In the genomic region with DNA sequence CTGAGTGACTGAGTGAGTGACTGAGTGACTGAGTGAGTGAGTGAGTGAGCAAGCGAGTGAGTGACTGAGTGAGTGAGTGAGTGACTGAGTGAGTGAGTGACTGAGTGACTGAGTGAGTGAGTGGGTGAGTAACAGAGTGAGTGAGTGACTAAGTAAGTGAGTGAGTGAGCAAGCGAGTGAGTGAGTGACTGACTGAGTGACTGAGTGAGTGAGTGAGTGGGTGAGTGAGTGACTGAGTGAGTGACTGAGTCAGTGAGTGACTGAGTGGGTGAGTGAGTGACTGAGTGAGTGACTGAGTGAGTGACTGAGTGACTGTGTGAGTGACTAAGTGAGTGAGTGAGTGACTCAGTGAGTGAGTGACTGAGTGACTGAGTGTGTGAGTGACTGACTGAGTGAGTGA, we compare ENCODE assay signal across 11 cellular contexts. TPM values are rescaled to one million over a fixed set of nuclear protein-coding genes. Genes with fewer than 3 reads are reported as not detected.
DNase-seq lines count a peak whose midpoint lies in the region; ATAC-seq, FAIRE-seq and TF ChIP-seq lines count a peak whose summit lies in the region.
"Not testable (repeated sequence)": the region's sequence is repeated elsewhere in the genome, so short reads cannot be mapped to it uniquely, and the experiment has no call there.
"Had no signal": no experiment of that assay in that cellular context is flagged by ENCODE, and none has a peak within 500 bp of the region (broad histone marks: within the 10 kb centered on the region; RNA-seq: fewer than 3 reads in every experiment).

No MANE protein-coding gene starts in this region.

- TF ChIP-seq CTCF in GM12878 (IDR thresholded peaks at IDR 0.05 in 2 of 3, conservative IDR thresholded peaks at IDR 0.05 in 1 of 3; ENCODE audit: control insufficient read depth in 2 of 3, extremely low read depth in 1 of 3, insufficient read depth in 1 of 3, low read depth in 3 of 3, low read length in 3 of 3); endothelial cell (IDR thresholded peaks at IDR 0.05; ENCODE audit: unreplicated experiment): not testable (repeated sequence)

- not testable (repeated sequence) for H3K36me3 ChIP-seq in CD4-positive, CD25-positive, alpha-beta regulatory T cell (ENCODE audit: control insufficient read depth, insufficient read depth, low read length); GM12878 (ENCODE audit: control insufficient read depth in 2 of 2, insufficient read depth in 2 of 2, low read length in 1 of 2)

- not testable (repeated sequence) for TF ChIP-seq POLR2A in GM12878 (IDR thresholded peaks at IDR 0.05; ENCODE audit: low read depth, low read length)

- not testable (repeated sequence) for TF ChIP-seq EP300 in GM12878 (IDR thresholded peaks at IDR 0.05; ENCODE audit: borderline replicate concordance in 1 of 2, control insufficient read depth in 1 of 2, low read depth in 2 of 2, low read length in 2 of 2)

- intact Hi-C loops in activated CD4-positive, alpha-beta T cell treated with anti-CD3 and anti-CD28 coated beads for 36 hours (cut with DNase I, micrococcal nuclease); GM12878 (cut with micrococcal nuclease; ENCODE audit: unreplicated experiment): not testable (repeated sequence)

- peak overlapping the region in 3 of 4 donors; percentile 29 to 74 (median 47) for H3K4me3 Mint-ChIP-seq in CD4-positive, CD25-positive, alpha-beta regulatory T cell
- not testable (repeated sequence) for H3K4me3 Mint-ChIP-seq in activated CD4-positive, alpha-beta T cell treated with anti-CD3 and anti-CD28 coated beads for 36 hours; activated T-cell treated with anti-CD3 and anti-CD28 coated beads, Interleukin-2, amount 50 U/mL, for 24 hours; activated naive CD4-positive, alpha-beta T cell treated with anti-CD3 and anti-CD28 coated beads, Interleukin-2, amount 10 ng/mL, durations not matched to agents 7 days and 5 days
- peak overlapping the region; percentile 24 for H3K4me3 Mint-ChIP-seq in endothelial cell (ENCODE audit: unreplicated experiment)

- H3K9me3 ChIP-seq in CD4-positive, CD25-positive, alpha-beta regulatory T cell (ENCODE audit: control insufficient read depth in 2 of 2, low read length in 2 of 2); GM12878 (replicated peaks; ENCODE audit: control insufficient read depth, insufficient read depth, low read length): not testable (repeated sequence)

- not testable (repeated sequence) for BruUV-seq in GM12878 (replicated peaks; lab: Mats Ljungman, UMichigan)

- H4K20me1 ChIP-seq in GM12878 (ENCODE audit: control insufficient read depth, insufficient read depth), result not testable (repeated sequence)

- not testable (repeated sequence) for H3K9ac ChIP-seq in GM12878 (ENCODE audit: control insufficient read depth, insufficient read depth, low read length)

- H3K9me3 Mint-ChIP-seq in CD4-positive, CD25-positive, alpha-beta regulatory T cell; activated naive CD4-positive, alpha-beta T cell treated with anti-CD3 and anti-CD28 coated beads, Interleukin-2, amount 10 ng/mL, durations not matched to agents 7 days and 5 days; endothelial cell (ENCODE audit: unreplicated experiment): not testable (repeated sequence)
- peaks cover 32% of the 10 kb centered on the region for H3K9me3 Mint-ChIP-seq in activated CD4-positive, alpha-beta T cell treated with anti-CD3 and anti-CD28 coated beads for 36 hours (ENCODE audit: low read depth)
- peaks cover 34% of the 10 kb centered on the region for H3K9me3 Mint-ChIP-seq in activated T-cell treated with anti-CD3 and anti-CD28 coated beads, Interleukin-2, amount 50 U/mL, for 24 hours

- not testable (repeated sequence) for H3K79me2 ChIP-seq in GM12878 (ENCODE audit: control insufficient read depth, insufficient read depth, low read length)

- in situ Hi-C loops in GM12878 (cut with MboI), result not testable (repeated sequence)

- H3K4me1 Mint-ChIP-seq in CD4-positive, CD25-positive, alpha-beta regulatory T cell, result peaks cover 5 to 97% (median 36%) of the 10 kb centered on the region in 4 donors
- peaks cover 87% of the 10 kb centered on the region for H3K4me1 Mint-ChIP-seq in activated CD4-positive, alpha-beta T cell treated with anti-CD3 and anti-CD28 coated beads for 36 hours
- peaks cover 88% of the 10 kb centered on the region for H3K4me1 Mint-ChIP-seq in activated T-cell treated with anti-CD3 and anti-CD28 coated beads, Interleukin-2, amount 50 U/mL, for 24 hours (ENCODE audit: low read depth)
- peaks cover 61% of the 10 kb centered on the region for H3K4me1 Mint-ChIP-seq in activated naive CD4-positive, alpha-beta T cell treated with anti-CD3 and anti-CD28 coated beads, Interleukin-2, amount 10 ng/mL, durations not matched to agents 7 days and 5 days
- peaks cover 12% of the 10 kb centered on the region for H3K4me1 Mint-ChIP-seq in endothelial cell (ENCODE audit: unreplicated experiment)

- H3K27me3 Mint-ChIP-seq in CD4-positive, CD25-positive, alpha-beta regulatory T cell; activated CD4-positive, alpha-beta T cell treated with anti-CD3 and anti-CD28 coated beads for 36 hours; activated T-cell treated with anti-CD3 and anti-CD28 coated beads, Interleukin-2, amount 50 U/mL, for 24 hours; activated naive CD4-positive, alpha-beta T cell treated with anti-CD3 and anti-CD28 coated beads, Interleukin-2, amount 10 ng/mL, durations not matched to agents 7 days and 5 days: not testable (repeated sequence)
- H3K27me3 Mint-ChIP-seq in endothelial cell (ENCODE audit: unreplicated experiment), result peaks cover 23% of the 10 kb centered on the region

- not testable (repeated sequence) for H3K4me2 ChIP-seq in GM12878 (ENCODE audit: control insufficient read depth, insufficient read depth)

- H3K27ac ChIP-seq in CD4-positive, CD25-positive, alpha-beta regulatory T cell (ENCODE audit: insufficient read depth, low read length, poor library complexity, severe bottlenecking), result peak overlapping the region; percentile 42
- not testable (repeated sequence) for H3K27ac ChIP-seq in GM12878 (ENCODE audit: control insufficient read depth, insufficient read depth)

- H2AFZ ChIP-seq in GM12878 (ENCODE audit: control insufficient read depth, low read depth, low read length), result not testable (repeated sequence)

- TF ChIP-seq RAD21 in GM12878 (IDR thresholded peaks at IDR 0.05; ENCODE audit: insufficient read depth, low read depth, low read length), result not testable (repeated sequence)

- SMC1A ChIA-PET in GM12878 (lab: Charles Lee; ENCODE audit: uncharacterized antibody, unreplicated experiment), result not testable (repeated sequence)

- H3K27ac Mint-ChIP-seq in CD4-positive, CD25-positive, alpha-beta regulatory T cell, result peak overlapping the region; percentile 94 to 98 (median 94)
- peak overlapping the region; percentile 85 for H3K27ac Mint-ChIP-seq in activated CD4-positive, alpha-beta T cell treated with anti-CD3 and anti-CD28 coated beads for 36 hours
- H3K27ac Mint-ChIP-seq in activated T-cell treated with anti-CD3 and anti-CD28 coated beads, Interleukin-2, amount 50 U/mL, for 24 hours, result peak overlapping the region; percentile 91
- peak overlapping the region; percentile 46 for H3K27ac Mint-ChIP-seq in activated naive CD4-positive, alpha-beta T cell treated with anti-CD3 and anti-CD28 coated beads, Interleukin-2, amount 10 ng/mL, durations not matched to agents 7 days and 5 days
- H3K27ac Mint-ChIP-seq in endothelial cell (ENCODE audit: unreplicated experiment), result peak overlapping the region; percentile 16

- H3K4me3 ChIP-seq in CD4-positive, CD25-positive, alpha-beta regulatory T cell (ENCODE audit: low read depth, low read length); GM12878: not testable (repeated sequence)

- peak; percentile 99 for FAIRE-seq in HTR-8/SVneo (lab: Jason Lieb, UNC)
- not testable (repeated sequence) for FAIRE-seq in GM12878 (lab: Jason Lieb, UNC)

- CTCF ChIA-PET in activated CD4-positive, alpha-beta T cell treated with anti-CD3 and anti-CD28 coated beads for 36 hours (lab: Charles Lee); activated naive CD4-positive, alpha-beta T cell treated with anti-CD3 and anti-CD28 coated beads, Interleukin-2, amount 10 ng/mL, durations not matched to agents 7 days and 5 days (lab: Charles Lee); GM12878 (lab: Yijun Ruan, JAX): not testable (repeated sequence)

- peaks cover 25% of the 10 kb centered on the region for H3K36me3 Mint-ChIP-seq in CD4-positive, CD25-positive, alpha-beta regulatory T cell
- H3K36me3 Mint-ChIP-seq in activated CD4-positive, alpha-beta T cell treated with anti-CD3 and anti-CD28 coated beads for 36 hours (ENCODE audit: low read depth), result peaks cover 21% of the 10 kb centered on the region
- peaks cover 11% of the 10 kb centered on the region for H3K36me3 Mint-ChIP-seq in activated T-cell treated with anti-CD3 and anti-CD28 coated beads, Interleukin-2, amount 50 U/mL, for 24 hours (ENCODE audit: low read depth)
- H3K36me3 Mint-ChIP-seq in activated naive CD4-positive, alpha-beta T cell treated with anti-CD3 and anti-CD28 coated beads, Interleukin-2, amount 10 ng/mL, durations not matched to agents 7 days and 5 days, result peaks cover 62% of the 10 kb centered on the region
- peaks cover 22% of the 10 kb centered on the region for H3K36me3 Mint-ChIP-seq in endothelial cell (ENCODE audit: low read depth, unreplicated experiment)

- POLR2A ChIA-PET in activated CD4-positive, alpha-beta T cell treated with anti-CD3 and anti-CD28 coated beads for 36 hours (lab: Charles Lee); GM12878 (lab: Charles Lee): not testable (repeated sequence)

- peaks cover 49% of the 10 kb centered on the region for H3K4me1 ChIP-seq in CD4-positive, CD25-positive, alpha-beta regulatory T cell (ENCODE audit: control insufficient read depth, insufficient read depth, low read length, poor library complexity, severe bottlenecking)
- peaks cover 23% of the 10 kb centered on the region for H3K4me1 ChIP-seq in GM12878 (ENCODE audit: control insufficient read depth, insufficient read depth, low read length)

- not testable (repeated sequence) for ATAC-seq in CD4-positive, CD25-positive, alpha-beta regulatory T cell (ENCODE audit: low read depth in 2 of 2); activated CD4-positive, alpha-beta T cell treated with anti-CD3 and anti-CD28 coated beads for 36 hours; GM12878

- DNase-seq in CD4-positive, CD25-positive, alpha-beta regulatory T cell; HTR-8/SVneo (ENCODE audit: insufficient read length, low spot score); activated CD4-positive, alpha-beta T cell treated with anti-CD3 and anti-CD28 coated beads for 36 hours; activated T-cell treated with anti-CD3 and anti-CD28 coated beads, Interleukin-2, amount 50 U/mL, for 24 hours; activated naive CD4-positive, alpha-beta T cell treated with anti-CD3 and anti-CD28 coated beads, Interleukin-2, amount 10 ng/mL, durations not matched to agents 7 days and 5 days; GM12878 (ENCODE audit: low read depth, low spot score); endothelial cell (ENCODE audit: low spot score): not testable (repeated sequence)
- DNase-seq in stimulated activated naive CD4-positive, alpha-beta T cell treated with Interleukin-2 at 50 U/mL for 16 hours (lab: John Stamatoyannopoulos, UW), result peak; percentile 26

- RAD21 ChIA-PET in GM12878 (lab: Charles Lee; ENCODE audit: unreplicated experiment), result not testable (repeated sequence)

- WGBS in GM12878 (ENCODE audit: insufficient coverage, insufficient replicate concordance, low lambda C conversion rate, missing lambda C conversion rate), result 45% methylated on average over 2 of the region's 2 CpGs

- not testable (repeated sequence) for H3K27me3 ChIP-seq in CD4-positive, CD25-positive, alpha-beta regulatory T cell (ENCODE audit: control insufficient read depth, insufficient read depth, low read length); GM12878 (replicated peaks in 1 of 2; ENCODE audit: control insufficient read depth in 2 of 2, insufficient read depth in 2 of 2, low read length in 1 of 2)

RNA-seq across cellular contexts. Expression of gene MAL, which starts 12.0 kb away (rescaled TPM):
- total RNA-seq in CD4-positive, CD25-positive, alpha-beta regulatory T cell, result 130 TPM
- 100 to 1,000 TPM; 173 to 263 (median 213) TPM for polyA plus RNA-seq in CD4-positive, CD25-positive, alpha-beta regulatory T cell
- total RNA-seq in activated CD4-positive, alpha-beta T cell treated with anti-CD3 and anti-CD28 coated beads for 36 hours, result 10 to 100 TPM; 35.4 to 43.3 TPM
- total RNA-seq in GM12878 (2013; cell fraction: nucleolus; rRNA removed), result 15.0 and 16.0 TPM in 2 replicates
- 1.7 and 1.9 TPM in 2 replicates for total RNA-seq in GM12878 (2014; rRNA removed)
- total RNA-seq in GM12878 (2014; rRNA removed; fragmentation: Illumina TruSeq; extraction: Trizol), result 1.1 and 1.3 TPM in 2 replicates
- total RNA-seq in GM12878 (2021), result 1.2 and 1.8 TPM in 2 replicates
- 6.6 TPM for polyA plus RNA-seq in GM12878 (2011; ENCODE audit: low read depth)
- 3.0 and 4.5 TPM in 2 replicates for polyA plus RNA-seq in GM12878 (2011; rRNA removed)
- 6.5 and 8.7 TPM in 2 replicates for polyA plus RNA-seq in GM12878 (2011; cell fraction: cytosol; rRNA removed)
- polyA plus RNA-seq in GM12878 (2011; cell fraction: nucleus; rRNA removed), result 3.5 and 4.5 TPM in 2 replicates
- 14.4 and 19.8 TPM in 2 replicates for polyA plus RNA-seq in GM12878 (2012)
- polyA plus RNA-seq in GM12878 (2014; fragmentation: Illumina TruSeq; extraction: Trizol), result 1.6 and 2.4 TPM in 2 replicates
- 1 to 10 TPM; 1.4 to 1.8 TPM for polyA plus RNA-seq in GM12878 (2014; fragmentation: Nextera tagmentation; extraction: Ambion mirVana)
- polyA plus RNA-seq in GM12878 (2014; rRNA removed), result 1.4 and 1.7 TPM in 2 replicates
- polyA plus RNA-seq in GM12878 (2016; fragmentation: Nextera tagmentation; extraction: Ambion mirVana), result 1 to 10 TPM; 2.4 to 3.1 TPM
- 1.8 and 2.3 TPM in 2 replicates for polyA minus RNA-seq in GM12878 (2011; rRNA and poly(A)+ RNA removed)
- 1.7 and 4.0 TPM in 2 replicates for polyA minus RNA-seq in GM12878 (2011; cell fraction: cytosol; rRNA and poly(A)+ RNA removed)
- 0.60 and 0.77 TPM in 2 replicates for polyA minus RNA-seq in GM12878 (2011; cell fraction: nucleus; rRNA and poly(A)+ RNA removed)
- total RNA-seq in endothelial cell (ENCODE audit: unreplicated experiment), result not detected
- total RNA-seq: GM23248, HT-29, IMR-90 had no signal
- polyA plus RNA-seq: GM23248, IMR-90 had no signal

Comparison
In these comparisons a context has a peak if more than half of its experiments do, and no peak if none do; other contexts are left out.
1. H3K27ac Mint-ChIP-seq: peak in every context shown above with its lines; median percentile 94 in CD4-positive, CD25-positive, alpha-beta regulatory T cell; 91 in activated T-cell treated with anti-CD3 and anti-CD28 coated beads, Interleukin-2, amount 50 U/mL, for 24 hours; 85 in activated CD4-positive, alpha-beta T cell treated with anti-CD3 and anti-CD28 coated beads for 36 hours; 46 in activated naive CD4-positive, alpha-beta T cell treated with anti-CD3 and anti-CD28 coated beads, Interleukin-2, amount 10 ng/mL, durations not matched to agents 7 days and 5 days; 16 in endothelial cell.